ENCODE assay signal across 24 cellular contexts in genomic region chr12:21300632-21301031, GRCh38. TPM values are rescaled to one million over a fixed set of nuclear protein-coding genes. Genes with fewer than 3 reads are reported as not detected.
DNase-seq lines count a peak whose midpoint lies in the region; ATAC-seq, FAIRE-seq and TF ChIP-seq lines count a peak whose summit lies in the region.
"Had no signal": no experiment of that assay in that cellular context is flagged by ENCODE, and none has a peak within 500 bp of the region (broad histone marks: within the 10 kb centered on the region; RNA-seq: fewer than 3 reads in every experiment).

No MANE protein-coding gene starts in this region.

- no peak overlapping the region for H3K9ac ChIP-seq in K562 (ENCODE audit: insufficient read depth in 1 of 2, low read depth in 2 of 2, low read length in 2 of 2)
- no peak overlapping the region for H3K9ac ChIP-seq in HepG2 (ENCODE audit: insufficient read depth, low read depth, low read length)

- H3K27me3 Mint-ChIP-seq in MCF 10A (ENCODE audit: insufficient read depth, unreplicated experiment): peaks cover 28% of the 10 kb centered on the region

- no peaks in the 10 kb centered on the region for H3K9me3 Mint-ChIP-seq in MCF 10A (ENCODE audit: unreplicated experiment)
- H3K9me3 Mint-ChIP-seq: CD4-positive, alpha-beta memory T cell; HFFc6 had no signal

- H3K27me3 ChIP-seq in breast epithelium (no peaks in the 10 kb centered on the region), K562 (ENCODE audit: control insufficient read depth in 2 of 2, insufficient read depth in 2 of 2, low read length in 2 of 2) (no peaks in the 10 kb centered on the region), HepG2 (ENCODE audit: control insufficient read depth in 1 of 2, insufficient read depth in 2 of 2, low read length in 2 of 2) (no peaks in the 10 kb centered on the region)

- no peak overlapping the region for H3K27ac Mint-ChIP-seq in MCF 10A (ENCODE audit: low read depth, unreplicated experiment)
- H3K27ac Mint-ChIP-seq: CD4-positive, alpha-beta memory T cell; HFFc6 had no signal

- H4K20me1 ChIP-seq in K562 (replicated peaks; ENCODE audit: control insufficient read depth, insufficient read depth, low read length) (no peaks in the 10 kb centered on the region), HepG2 (ENCODE audit: insufficient read depth, low read length) (no peaks in the 10 kb centered on the region)

- no peak overlapping the region for H3K27ac ChIP-seq in breast epithelium
- no peak overlapping the region for H3K27ac ChIP-seq in K562 (ENCODE audit: extremely low read depth, low read depth, low read length)
- no peak overlapping the region for H3K27ac ChIP-seq in HepG2 (ENCODE audit: extremely low read length, insufficient read depth, low read length)
- H3K27ac ChIP-seq: A549 had no signal

- H3K36me3 ChIP-seq in breast epithelium (no peaks in the 10 kb centered on the region), K562 (ENCODE audit: control insufficient read depth, insufficient read depth, low read length) (no peaks in the 10 kb centered on the region), HepG2 (replicated peaks in 1 of 2; ENCODE audit: control insufficient read depth in 1 of 2, insufficient read depth in 2 of 2, low read length in 2 of 2) (no peaks in the 10 kb centered on the region)
- H3K36me3 ChIP-seq: HAP-1 had no signal

- H3K4me2 ChIP-seq in K562 (ENCODE audit: insufficient read depth, low read length): no peak overlapping the region
- no peak overlapping the region for H3K4me2 ChIP-seq in HepG2 (ENCODE audit: low read depth, low read length)
- H3K4me2 ChIP-seq: A549 had no signal

- H3K79me2 ChIP-seq in K562 (ENCODE audit: control insufficient read depth, insufficient read depth, low read length) (no peaks in the 10 kb centered on the region), HepG2 (ENCODE audit: insufficient read depth, low read length) (no peaks in the 10 kb centered on the region)

- H3K9me1 ChIP-seq in K562 (ENCODE audit: control insufficient read depth, insufficient read depth, low read length): no peaks in the 10 kb centered on the region

- TF ChIP-seq EP300 in K562 (IDR thresholded peaks at IDR 0.05; ENCODE audit: low read length) (no peak), HepG2 (IDR thresholded peaks at IDR 0.05; ENCODE audit: low read depth in 2 of 2, low read length in 2 of 2) (no peak), HepG2 (CRISPR knock-in tag; IDR thresholded peaks at IDR 0.05; ENCODE audit: borderline replicate concordance) (no peak)

- CTCF ChIA-PET in MCF 10A (lab: Yijun Ruan, JAX): no interaction called here
- CTCF ChIA-PET in K562 (lab: Yijun Ruan, JAX; ENCODE audit: low intra/inter-chr PET ratio): no interaction called here
- CTCF ChIA-PET in HepG2 (lab: Yijun Ruan, JAX; ENCODE audit: low intra/inter-chr PET ratio, low total read pairs): no interaction called here

- no peaks in the 10 kb centered on the region for H3K36me3 Mint-ChIP-seq in MCF 10A (ENCODE audit: insufficient read depth, unreplicated experiment)
- H3K36me3 Mint-ChIP-seq: CD4-positive, alpha-beta memory T cell had no signal

- H3K9me3 ChIP-seq in breast epithelium (no peaks in the 10 kb centered on the region), K562 (replicated peaks; ENCODE audit: control insufficient read depth, insufficient read depth, low read depth, low read length) (no peaks in the 10 kb centered on the region), HepG2 (ENCODE audit: low read length) (no peaks in the 10 kb centered on the region)
- H3K9me3 ChIP-seq: A549, HAP-1 had no signal

- no peak for ATAC-seq in K562
- ATAC-seq in HepG2: no peak
- no peak for ATAC-seq in HG02798 (IDR thresholded peaks at IDR 0.05; ENCODE audit: poor library complexity, unreplicated experiment)
- ATAC-seq: A549 had no signal

- H3K4me1 ChIP-seq in breast epithelium: no peaks in the 10 kb centered on the region
- H3K4me1 ChIP-seq in K562 (replicated peaks in 1 of 2; ENCODE audit: control insufficient read depth in 2 of 2, insufficient read depth in 2 of 2, low read length in 2 of 2): no peaks in the 10 kb centered on the region
- no peaks in the 10 kb centered on the region for H3K4me1 ChIP-seq in HepG2 (ENCODE audit: insufficient read depth, low read length)
- H3K4me1 ChIP-seq: A549, HAP-1 had no signal

- TF ChIP-seq CTCF in MCF 10A (IDR thresholded peaks at IDR 0.05; ENCODE audit: unreplicated experiment) (no peak), breast epithelium (IDR thresholded peaks at IDR 0.05) (no peak), K562 (IDR thresholded peaks at IDR 0.05 in 2 of 3, conservative IDR thresholded peaks at IDR 0.05 in 1 of 3; ENCODE audit: insufficient read depth in 2 of 3, low read depth in 1 of 3, low read length in 3 of 3) (no peak), HepG2 (CRISPR knock-in tag; IDR thresholded peaks at IDR 0.05) (no peak)

- H2AFZ ChIP-seq in K562 (ENCODE audit: low read depth, low read length): no peak overlapping the region
- no peak overlapping the region for H2AFZ ChIP-seq in HepG2 (ENCODE audit: low read length)

- no peak for FAIRE-seq in K562 (lab: Jason Lieb, UNC)
- no peak for FAIRE-seq in HepG2 (lab: Jason Lieb, UNC)
- FAIRE-seq: A549, GM12891, H54 had no signal

- H3K4me1 Mint-ChIP-seq in MCF 10A (ENCODE audit: insufficient read depth, unreplicated experiment): no peaks in the 10 kb centered on the region

- in situ Hi-C loops in K562 (cut with MboI): no loop called here
- in situ Hi-C loops in HepG2 (cut with HindIII; ENCODE audit: extremely low pct_ligation_motif_present, low pct_unique_long_range_greater_than_20kb): loop anchor here (25.0 kb wide), 1 partner anchor 387 kb away; no protein-coding TSS in a partner anchor

- no TSS peak for BruUV-seq in MCF 10A (replicated peaks; lab: Mats Ljungman, UMichigan)
- no TSS peak for BruUV-seq in K562 (replicated peaks; lab: Mats Ljungman, UMichigan)
- no TSS peak for BruUV-seq in HepG2 (replicated peaks; lab: Mats Ljungman, UMichigan)

- POLR2A ChIA-PET in MCF 10A (lab: Yijun Ruan, JAX) (no interaction called here), K562 (lab: Yijun Ruan, JAX) (interaction anchor here (0.6 kb wide), 1 partner anchor 272 kb away, joined by 3 read pairs; no protein-coding TSS in a partner anchor), HepG2 (lab: Yijun Ruan, JAX) (no interaction called here)

- peak; percentile 6 for DNase-seq in MCF 10A (ENCODE audit: unreplicated experiment)
- no peak for DNase-seq in breast epithelium (ENCODE audit: low spot score in 2 of 2)
- DNase-seq in K562 (ENCODE audit: extremely low read depth in 1 of 4, low spot score in 3 of 4): no peak
- DNase-seq in HepG2 (ENCODE audit: low spot score): no peak
- no peak for DNase-seq in activated T-cell treated with anti-CD3 and anti-CD28 coated beads for 4 hours
- DNase-seq in HuH-7 (ENCODE audit: low spot score): no peak
- DNase-seq: 8988T; ACHN; C1 segment of cervical spinal cord; Calu3; CD4-positive, alpha-beta memory T cell; COR-L47; DMS79 treated with DMSO at 0.1 percent for 48 hours; GF-D8; GOT3; HFFc6 had no signal

- no peak for TF ChIP-seq POLR2A in breast epithelium (IDR thresholded peaks at IDR 0.05)
- TF ChIP-seq POLR2A in K562 (conservative IDR thresholded peaks at IDR 0.05): no peak
- TF ChIP-seq POLR2A in HepG2 (IDR thresholded peaks at IDR 0.05; ENCODE audit: insufficient read depth in 1 of 2, low read depth in 2 of 2, low read length in 2 of 2): no peak

- H3K4me3 ChIP-seq in breast epithelium: no peak overlapping the region
- no peak overlapping the region for H3K4me3 ChIP-seq in K562
- no peak overlapping the region for H3K4me3 ChIP-seq in HepG2 (replicated peaks in 1 of 3; ENCODE audit: insufficient read depth in 1 of 3, low read depth in 2 of 3, low read length in 3 of 3)
- H3K4me3 ChIP-seq: A549, HAP-1 had no signal

- WGBS in K562 (ENCODE audit: insufficient coverage, low coverage, missing lambda C conversion rate): 63% methylated on average over 1 of the region's 1 CpG
- 8% methylated on average over 1 of the region's 1 CpG for WGBS in HepG2 (ENCODE audit: low lambda C conversion rate)

- intact Hi-C loops in MCF 10A (cut with micrococcal nuclease) (no loop called here), breast epithelium (cut with DNase I; ENCODE audit: low total_unique reads) (no loop called here), K562 (cut with micrococcal nuclease) (no loop called here), HepG2 (cut with micrococcal nuclease; ENCODE audit: unreplicated experiment) (no loop called here)

- H3K4me3 Mint-ChIP-seq in MCF 10A (ENCODE audit: unreplicated experiment): no peak overlapping the region
- H3K4me3 Mint-ChIP-seq: CD4-positive, alpha-beta memory T cell; HFFc6 had no signal

- TF ChIP-seq RAD21 in K562 (CRISPR knock-in tag; conservative IDR thresholded peaks at IDR 0.05 in 1 of 2, IDR thresholded peaks at IDR 0.05 in 1 of 2) (no peak), HepG2 (CRISPR knock-in tag; IDR thresholded peaks at IDR 0.05) (no peak)

RNA-seq across cellular contexts. Expression of gene SLCO1A2, which starts 34.1 kb away (rescaled TPM):
- total RNA-seq in MCF 10A (2022) (not detected in 2 replicates), breast epithelium (1 to 10 TPM in 1 of 3 donors, under 1 TPM in 1, not detected in 1; 0.33 to 5.4 TPM), K562 (2014; rRNA removed) (1.3 and 2.0 TPM in 2 replicates), K562 (2014; rRNA removed; fragmentation: Illumina TruSeq; extraction: Trizol) (3.0 and 3.6 TPM in 2 replicates), K562 (2015; rRNA removed; fragmentation: Illumina TruSeq; extraction: Trizol) (2.1 and 2.5 TPM in 2 replicates), K562 (2021) (2.6 and 3.7 TPM in 2 replicates), HepG2 (2016; rRNA removed; fragmentation: Illumina TruSeq; extraction: Trizol) (not detected in 2 replicates)
- total RNA-seq in K562 (2011; cell fraction: chromatin; rRNA removed; ENCODE audit: low replicate concordance): 13.7 and 25.5 TPM in 2 replicates
- 6.2 and 11.3 TPM in 2 replicates for total RNA-seq in K562 (2011; cell fraction: nucleolus; rRNA removed)
- 12.6 and 13.6 TPM in 2 replicates for total RNA-seq in K562 (2011; cell fraction: nucleoplasm; rRNA removed)
- polyA plus RNA-seq in K562 (2011; rRNA removed) (4.1 and 4.2 TPM in 2 replicates), K562 (2014; fragmentation: Illumina TruSeq; extraction: Trizol) (1.3 and 1.9 TPM in 2 replicates), K562 (2014; fragmentation: Nextera tagmentation; extraction: Ambion mirVana) (1 to 10 TPM; 3.3 to 4.4 TPM), K562 (2014; rRNA removed) (1.2 and 1.9 TPM in 2 replicates), HepG2 (2011; rRNA removed) (not detected in 2 replicates)
- polyA plus RNA-seq in K562 (2011; cell fraction: cytosol; rRNA removed): 0.79 and 0.88 TPM in 2 replicates
- 8.2 and 9.9 TPM in 2 replicates for polyA plus RNA-seq in K562 (2011; cell fraction: nucleus; rRNA removed)
- polyA plus RNA-seq in K562 (2012): 2.9 and 6.7 TPM in 2 replicates
- polyA minus RNA-seq in K562 (2011; rRNA and poly(A)+ RNA removed): 4.8 and 5.4 TPM in 2 replicates
- polyA minus RNA-seq in K562 (2011; cell fraction: cytosol; rRNA and poly(A)+ RNA removed): 1.0 and 2.0 TPM in 2 replicates
- polyA minus RNA-seq in K562 (2011; cell fraction: nucleus; rRNA and poly(A)+ RNA removed): 16.6 and 21.1 TPM in 2 replicates
- not detected in 2 replicates for total RNA-seq in HepG2 (2016; cell fraction: cytosol; rRNA removed; fragmentation: Illumina TruSeq; extraction: Trizol; ENCODE audit: low read depth)
- total RNA-seq in HepG2 (2016; cell fraction: insoluble cytoplasmic fraction; rRNA removed; fragmentation: Illumina TruSeq; extraction: Trizol): not detected in 2 replicates
- not detected in 2 replicates for total RNA-seq in HepG2 (2016; cell fraction: membrane; rRNA removed; fragmentation: Illumina TruSeq; extraction: Trizol)
- total RNA-seq in HepG2 (2016; cell fraction: nucleus; rRNA removed; fragmentation: Illumina TruSeq; extraction: Trizol): not detected in 2 replicates
- not detected in 2 replicates for polyA plus RNA-seq in HepG2 (2011; cell fraction: cytosol; rRNA removed)
- not detected in 2 replicates for polyA plus RNA-seq in HepG2 (2011; cell fraction: nucleus; rRNA removed)
- not detected in 2 replicates for polyA plus RNA-seq in HepG2 (2012)
- polyA plus RNA-seq in HepG2 (2016; cell fraction: cytosol; fragmentation: Illumina TruSeq; extraction: Trizol; ENCODE audit: low read depth): not detected in 2 replicates
- not detected in 2 replicates for polyA plus RNA-seq in HepG2 (2016; cell fraction: insoluble cytoplasmic fraction; fragmentation: Illumina TruSeq; extraction: Trizol; ENCODE audit: low read depth)
- polyA plus RNA-seq in HepG2 (2016; cell fraction: membrane; fragmentation: Illumina TruSeq; extraction: Trizol; ENCODE audit: low read depth): not detected in 2 replicates
- not detected in 2 replicates for polyA plus RNA-seq in HepG2 (2016; cell fraction: nucleus; fragmentation: Illumina TruSeq; extraction: Trizol; ENCODE audit: insufficient read depth, low read depth)
- 0.60 TPM in 1 of 2 replicates, not detected in the other for polyA minus RNA-seq in HepG2 (2011; rRNA and poly(A)+ RNA removed; ENCODE audit: low replicate concordance)
- polyA minus RNA-seq in HepG2 (2011; cell fraction: cytosol; rRNA and poly(A)+ RNA removed): not detected in 2 replicates
- not detected in 2 replicates for polyA minus RNA-seq in HepG2 (2011; cell fraction: nucleus; rRNA and poly(A)+ RNA removed)
- total RNA-seq: Calu3; CD4-positive, alpha-beta memory T cell; Daoy; G401; HFFc6 had no signal
- polyA plus RNA-seq: BJ; CD4-positive, alpha-beta memory T cell had no signal
